16 cellular contexts compared by ENCODE assay signal in genomic region chr10:22997102-22997501, GRCh38.
DNase-seq lines count a peak whose midpoint lies in the region; ATAC-seq, FAIRE-seq and TF ChIP-seq lines count a peak whose summit lies in the region.
"Had no signal": no experiment of that assay in that cellular context is flagged by ENCODE, and none has a peak within 500 bp of the region (broad histone marks: within the 10 kb centered on the region; RNA-seq: fewer than 3 reads in every experiment).

No MANE protein-coding gene starts in this region.

- no peaks in the 10 kb centered on the region for H3K36me3 Mint-ChIP-seq in activated T-helper 2 cell treated with anti-CD3 and anti-CD28 coated beads, Interferon-gamma antibody, Interleukin-2, Interleukin-4, amounts not matched to agents 10 μg/mL and 5 μg/mL and 100 μg/mL, durations not matched to agents 14 hours and 24 hours and 36 hours (ENCODE audit: low read depth)
- H3K36me3 Mint-ChIP-seq: activated CD8-positive, alpha-beta memory T cell treated with anti-CD3 and anti-CD28 coated beads, Interleukin-2, amount 10 ng/mL, durations not matched to agents 7 days and 5 days; CD4-positive, CD25-positive, alpha-beta regulatory T cell; naive thymus-derived CD8-positive, alpha-beta T cell had no signal

- CTCF ChIA-PET in K562 (lab: Yijun Ruan, JAX; ENCODE audit: low intra/inter-chr PET ratio) = no interaction called here

- H2AFZ ChIP-seq in K562 (ENCODE audit: low read depth, low read length) = no peak overlapping the region

- BruUV-seq in K562 (replicated peaks; lab: Mats Ljungman, UMichigan) = no TSS peak

- H3K36me3 ChIP-seq in K562 (ENCODE audit: control insufficient read depth, insufficient read depth, low read length) (no peaks in the 10 kb centered on the region), suprapubic skin (no peaks in the 10 kb centered on the region)
- H3K36me3 ChIP-seq: adrenal gland, uterus had no signal

- TF ChIP-seq POLR2A in K562 (conservative IDR thresholded peaks at IDR 0.05) (no peak), suprapubic skin (IDR thresholded peaks at IDR 0.05) (no peak)

- peaks cover 1% of the 10 kb centered on the region for H3K4me1 Mint-ChIP-seq in activated T-helper 2 cell treated with anti-CD3 and anti-CD28 coated beads, Interferon-gamma antibody, Interleukin-2, Interleukin-4, amounts not matched to agents 10 μg/mL and 5 μg/mL and 100 μg/mL, durations not matched to agents 14 hours and 24 hours and 36 hours (ENCODE audit: low read depth)

- in situ Hi-C loops in K562 (cut with MboI) = no loop called here

- no peaks in the 10 kb centered on the region for H3K4me1 ChIP-seq in K562 (replicated peaks in 1 of 2; ENCODE audit: control insufficient read depth in 2 of 2, insufficient read depth in 2 of 2, low read length in 2 of 2)
- no peaks in the 10 kb centered on the region for H3K4me1 ChIP-seq in suprapubic skin
- H3K4me1 ChIP-seq: adrenal gland, uterus had no signal

- no peak for TF ChIP-seq CTCF in K562 (IDR thresholded peaks at IDR 0.05 in 2 of 3, conservative IDR thresholded peaks at IDR 0.05 in 1 of 3; ENCODE audit: insufficient read depth in 2 of 3, low read depth in 1 of 3, low read length in 3 of 3)
- TF ChIP-seq CTCF in suprapubic skin (IDR thresholded peaks at IDR 0.05) = no peak

- H3K27me3 Mint-ChIP-seq in activated T-helper 2 cell treated with anti-CD3 and anti-CD28 coated beads, Interferon-gamma antibody, Interleukin-2, Interleukin-4, amounts not matched to agents 10 μg/mL and 5 μg/mL and 100 μg/mL, durations not matched to agents 14 hours and 24 hours and 36 hours (ENCODE audit: low read depth) = peaks cover 18% of the 10 kb centered on the region

- H3K4me3 Mint-ChIP-seq in activated T-helper 2 cell treated with anti-CD3 and anti-CD28 coated beads, Interferon-gamma antibody, Interleukin-2, Interleukin-4, amounts not matched to agents 10 μg/mL and 5 μg/mL and 100 μg/mL, durations not matched to agents 14 hours and 24 hours and 36 hours (ENCODE audit: low read depth) = no peak overlapping the region
- H3K4me3 Mint-ChIP-seq: activated CD8-positive, alpha-beta memory T cell treated with anti-CD3 and anti-CD28 coated beads, Interleukin-2, amount 10 ng/mL, durations not matched to agents 7 days and 5 days; CD4-positive, CD25-positive, alpha-beta regulatory T cell; naive thymus-derived CD8-positive, alpha-beta T cell had no signal

- no peaks in the 10 kb centered on the region for H3K9me3 Mint-ChIP-seq in activated T-helper 2 cell treated with anti-CD3 and anti-CD28 coated beads, Interferon-gamma antibody, Interleukin-2, Interleukin-4, amounts not matched to agents 10 μg/mL and 5 μg/mL and 100 μg/mL, durations not matched to agents 14 hours and 24 hours and 36 hours
- H3K9me3 Mint-ChIP-seq: naive thymus-derived CD8-positive, alpha-beta T cell had no signal

- H4K20me1 ChIP-seq in K562 (replicated peaks; ENCODE audit: control insufficient read depth, insufficient read depth, low read length) = no peaks in the 10 kb centered on the region

- no peak overlapping the region for H3K4me2 ChIP-seq in K562 (ENCODE audit: insufficient read depth, low read length)

- no peak overlapping the region for H3K27ac Mint-ChIP-seq in activated T-helper 2 cell treated with anti-CD3 and anti-CD28 coated beads, Interferon-gamma antibody, Interleukin-2, Interleukin-4, amounts not matched to agents 10 μg/mL and 5 μg/mL and 100 μg/mL, durations not matched to agents 14 hours and 24 hours and 36 hours
- H3K27ac Mint-ChIP-seq: activated CD8-positive, alpha-beta memory T cell treated with anti-CD3 and anti-CD28 coated beads, Interleukin-2, amount 10 ng/mL, durations not matched to agents 7 days and 5 days; naive thymus-derived CD8-positive, alpha-beta T cell had no signal

- no peaks in the 10 kb centered on the region for H3K9me3 ChIP-seq in K562 (replicated peaks; ENCODE audit: control insufficient read depth, insufficient read depth, low read depth, low read length)
- H3K9me3 ChIP-seq in suprapubic skin = no peaks in the 10 kb centered on the region
- H3K9me3 ChIP-seq: adrenal gland, uterus had no signal

- DNase-seq in DMS 273 treated with DMSO at 0.1 percent for 48 hours (lab: John Stamatoyannopoulos, UW) = peak; percentile 39
- peak; percentile 43 for DNase-seq in LHCN-M2 (ENCODE audit: low read depth)
- DNase-seq in K562 (ENCODE audit: extremely low read depth in 1 of 4, low spot score in 3 of 4) = peak in 3 of 4 experiments; percentile 17 to 45 (median 23)
- DNase-seq in iris pigment epithelial cell (ENCODE audit: low read depth) = peak; percentile 30
- DNase-seq in activated T-helper 2 cell treated with anti-CD3 and anti-CD28 coated beads, Interferon-gamma antibody, Interleukin-2, Interleukin-4, amounts not matched to agents 10 μg/mL and 5 μg/mL and 100 μg/mL, durations not matched to agents 14 hours and 24 hours and 36 hours (ENCODE audit: low spot score) = no peak
- DNase-seq in suprapubic skin (ENCODE audit: low spot score in 2 of 2) = no peak
- DNase-seq: activated CD8-positive, alpha-beta memory T cell treated with anti-CD3 and anti-CD28 coated beads, Interleukin-2, amount 10 ng/mL, durations not matched to agents 7 days and 5 days; adrenal gland; CD4-positive, CD25-positive, alpha-beta regulatory T cell; islet precursor cell; naive thymus-derived CD8-positive, alpha-beta T cell; NCI-H1436 treated with DMSO at 0.1 percent for 48 hours; small intestine; uterus had no signal

- POLR2A ChIA-PET in K562 (lab: Yijun Ruan, JAX) = no interaction called here

- H3K4me3 ChIP-seq in K562 = no peak overlapping the region
- H3K4me3 ChIP-seq in suprapubic skin = no peak overlapping the region
- H3K4me3 ChIP-seq: adrenal gland, uterus had no signal

- peak; percentile 71; the same call in 2 of the 3 replicates for ATAC-seq in K562
- no peak for ATAC-seq in HG03159 (IDR thresholded peaks at IDR 0.05; ENCODE audit: unreplicated experiment)
- ATAC-seq in HG03039 (IDR thresholded peaks at IDR 0.05; ENCODE audit: unreplicated experiment) = no peak
- ATAC-seq: activated CD8-positive, alpha-beta memory T cell treated with anti-CD3 and anti-CD28 coated beads, Interleukin-2, amount 10 ng/mL, durations not matched to agents 7 days and 5 days; naive thymus-derived CD8-positive, alpha-beta T cell had no signal

- intact Hi-C loops in K562 (cut with micrococcal nuclease) = no loop called here
- intact Hi-C loops in activated T-helper 2 cell treated with anti-CD3 and anti-CD28 coated beads, Interferon-gamma antibody, Interleukin-2, Interleukin-4, amounts not matched to agents 10 μg/mL and 5 μg/mL and 100 μg/mL, durations not matched to agents 14 hours and 24 hours and 36 hours (cut with micrococcal nuclease) = no loop called here

- 33% methylated on average over 2 of the region's 2 CpGs for WGBS in K562 (ENCODE audit: insufficient coverage, low coverage, missing lambda C conversion rate)
- 9% methylated on average over 2 of the region's 2 CpGs for WGBS in suprapubic skin

- H3K79me2 ChIP-seq in K562 (ENCODE audit: control insufficient read depth, insufficient read depth, low read length) = no peaks in the 10 kb centered on the region

- H3K9ac ChIP-seq in K562 (ENCODE audit: insufficient read depth in 1 of 2, low read depth in 2 of 2, low read length in 2 of 2) = no peak overlapping the region

- no peak for TF ChIP-seq RAD21 in K562 (CRISPR knock-in tag; conservative IDR thresholded peaks at IDR 0.05 in 1 of 2, IDR thresholded peaks at IDR 0.05 in 1 of 2)

- H3K27me3 ChIP-seq in K562 (ENCODE audit: control insufficient read depth in 2 of 2, insufficient read depth in 2 of 2, low read length in 2 of 2) (no peaks in the 10 kb centered on the region; a peak in 1 of 5 replicates), suprapubic skin (peaks cover 29% of the 10 kb centered on the region)

- no peak for FAIRE-seq in K562 (lab: Jason Lieb, UNC)
- FAIRE-seq: small intestine had no signal

- TF ChIP-seq EP300 in K562 (IDR thresholded peaks at IDR 0.05; ENCODE audit: low read length) (no peak), suprapubic skin (IDR thresholded peaks at IDR 0.05) (no peak)

- H3K9me1 ChIP-seq in K562 (ENCODE audit: control insufficient read depth, insufficient read depth, low read length) = no peaks in the 10 kb centered on the region

- no peak overlapping the region for H3K27ac ChIP-seq in K562 (ENCODE audit: extremely low read depth, low read depth, low read length)
- H3K27ac ChIP-seq in suprapubic skin = no peak overlapping the region
- H3K27ac ChIP-seq: adrenal gland, uterus had no signal

TF ChIP-seq in K562, 482 proteins besides CTCF, POLR2A, EP300 and RAD21 (continues in another document):
- TF ChIP-seq TBP (optimal IDR thresholded peaks at IDR 0.05; ENCODE audit: low read depth, low read length) (peak; percentile 98), POLR2H (tag; IDR thresholded peaks at IDR 0.05; ENCODE audit: low read depth) (peak; percentile 96), ZNF449 (CRISPR knock-in tag; IDR thresholded peaks at IDR 0.05) (no peak), POLR3A (IDR thresholded peaks at IDR 0.05; ENCODE audit: borderline replicate concordance, extremely low read depth, insufficient read depth, insufficient read length) (peak; percentile 78)

Comparison
In these comparisons a context has a peak if more than half of its experiments do, and no peak if none do; other contexts are left out.
1. DNase-seq: peak in DMS 273 treated with DMSO at 0.1 percent for 48 hours (single experiment), LHCN-M2 (single experiment), K562 (3 of 4) and iris pigment epithelial cell (single experiment); none in activated T-helper 2 cell treated with anti-CD3 and anti-CD28 coated beads, Interferon-gamma antibody, Interleukin-2, Interleukin-4, amounts not matched to agents 10 μg/mL and 5 μg/mL and 100 μg/mL, durations not matched to agents 14 hours and 24 hours and 36 hours (single experiment) and suprapubic skin (0 of 2).